ENCODE assay signal across 9 cellular contexts in genomic region chr18:79422022-79422782, GRCh38. TPM values are rescaled to one million over a fixed set of nuclear protein-coding genes. Genes with fewer than 3 reads are reported as not detected.
A peak's percentile ranks its signal among the peaks of the same experiment; 100 is the strongest.
DNase-seq lines count a peak whose midpoint lies in the region; ATAC-seq and TF ChIP-seq lines count a peak whose summit lies in the region.
"Had no signal": no experiment of that assay in that cellular context is flagged by ENCODE, and none has a peak within 500 bp of the region (broad histone marks: within the 10 kb centered on the region; RNA-seq: fewer than 3 reads in every experiment).

No MANE protein-coding gene starts in this region.

- H4K20me1 ChIP-seq in BLaER1 treated with 17β-estradiol and CSF1 and Interleukin-3, amounts not matched to agents 10 nM and 100 nM, result peaks cover 83 to 97% (median 89%) of the 10 kb centered on the region in 11 experiments

- TF ChIP-seq POLR2A in ovary (IDR thresholded peaks at IDR 0.05), result no peak

- TF ChIP-seq EP300 in ovary (IDR thresholded peaks at IDR 0.05), result no peak

- peak overlapping the region in 4 of 10 experiments; percentile 6 to 32 (median 18); a peak in 3 of 20 replicates for H3K4me3 ChIP-seq in BLaER1 treated with 17β-estradiol and CSF1 and Interleukin-3, amounts not matched to agents 10 nM and 100 nM
- no peak overlapping the region for H3K4me3 ChIP-seq in ovary

- peaks cover 42 to 87% (median 75%) of the 10 kb centered on the region in 10 experiments for H3K4me1 ChIP-seq in BLaER1 treated with 17β-estradiol and CSF1 and Interleukin-3, amounts not matched to agents 10 nM and 100 nM
- H3K4me1 ChIP-seq in ovary (ENCODE audit: insufficient read depth), result peaks cover 13% of the 10 kb centered on the region

- H3K4me2 ChIP-seq in BLaER1 treated with 17β-estradiol and CSF1 and Interleukin-3, amounts not matched to agents 10 nM and 100 nM, result peak overlapping the region; percentile 68 to 95 (median 85)

- WGBS in ovary, 3 donors, result 90 to 97% (median 95%) methylated on average over 24 of the region's 24 CpGs

- intact Hi-C loops in ovary (cut with DNase I) (no loop called here), left cardiac atrium (cut with DNase I) (no loop called here)

- peak overlapping the region in 10 of 11 experiments; percentile 15 to 76 (median 56); a peak in 18 of 22 replicates for H3K9ac ChIP-seq in BLaER1 treated with 17β-estradiol and CSF1 and Interleukin-3, amounts not matched to agents 10 nM and 100 nM

- peaks cover 10 to 42% (median 18%) of the 10 kb centered on the region in 11 experiments; a peak in 18 of 22 replicates for H3K36me3 ChIP-seq in BLaER1 treated with 17β-estradiol and CSF1 and Interleukin-3, amounts not matched to agents 10 nM and 100 nM
- no peaks in the 10 kb centered on the region for H3K36me3 ChIP-seq in ovary

- peak overlapping the region in 9 of 11 experiments; percentile 46 to 85 (median 73); a peak in 18 of 22 replicates for H3K27ac ChIP-seq in BLaER1 treated with 17β-estradiol and CSF1 and Interleukin-3, amounts not matched to agents 10 nM and 100 nM
- H3K27ac ChIP-seq in ovary, result no peak overlapping the region

- ATAC-seq in GM19043 (IDR thresholded peaks at IDR 0.05; ENCODE audit: low read depth, unreplicated experiment) (peak; percentile 58), HG03103 (IDR thresholded peaks at IDR 0.05; ENCODE audit: low read depth, unreplicated experiment) (peak; percentile 87), left cardiac atrium (no peak)
- ATAC-seq: Right ventricle myocardium inferior had no signal

- TF ChIP-seq CTCF in ovary (IDR thresholded peaks at IDR 0.05), result no peak

- peaks cover 0 to 14% (median 0%) of the 10 kb centered on the region in 11 experiments; a peak in 3 of 22 replicates for H3K27me3 ChIP-seq in BLaER1 treated with 17β-estradiol and CSF1 and Interleukin-3, amounts not matched to agents 10 nM and 100 nM
- H3K27me3 ChIP-seq in ovary, result no peaks in the 10 kb centered on the region

- H3K9me3 ChIP-seq in BLaER1 treated with 17β-estradiol and CSF1 and Interleukin-3, amounts not matched to agents 10 nM and 100 nM (replicated peaks in 1 of 11), result no peaks in the 10 kb centered on the region
- H3K9me3 ChIP-seq in ovary, result no peaks in the 10 kb centered on the region

- peak; percentile 19 for DNase-seq in dermis blood vessel endothelial cell
- DNase-seq in ovary, result no peak
- no peak for DNase-seq in NCI-H1417 (lab: John Stamatoyannopoulos, UW)
- DNase-seq in stimulated activated CD4-positive, alpha-beta T cell treated with anti-CD3 and anti-CD28 coated beads, Interleukin-2, amount 100 ng/mL, for 24 hours, result no peak
- DNase-seq in left cardiac atrium, result no peak

RNA-seq across cellular contexts. Expression of gene NFATC1, which starts 26.5 kb away (rescaled TPM):
- total RNA-seq in dermis blood vessel endothelial cell (17.0 and 19.3 TPM in 2 replicates), ovary (10 to 100 TPM; 10.2 to 28.3 (median 12.3) TPM), left cardiac atrium (10 to 100 TPM; 17.1 to 18.9 TPM)
- 10 to 100 TPM in 1 of 2 donors, 1 to 10 TPM in 1; 8.4 to 12.2 TPM for polyA plus RNA-seq in ovary

Comparison
In these comparisons a context has a peak if more than half of its experiments do, and no peak if none do; other contexts are left out.
1. H3K27ac ChIP-seq: peak in BLaER1 treated with 17β-estradiol and CSF1 and Interleukin-3, amounts not matched to agents 10 nM and 100 nM (9 of 11); none in ovary (0 of 2).
2. ATAC-seq: peak in GM19043 (single experiment) and HG03103 (single experiment); none in left cardiac atrium (0 of 2).